In the genomic region with DNA sequence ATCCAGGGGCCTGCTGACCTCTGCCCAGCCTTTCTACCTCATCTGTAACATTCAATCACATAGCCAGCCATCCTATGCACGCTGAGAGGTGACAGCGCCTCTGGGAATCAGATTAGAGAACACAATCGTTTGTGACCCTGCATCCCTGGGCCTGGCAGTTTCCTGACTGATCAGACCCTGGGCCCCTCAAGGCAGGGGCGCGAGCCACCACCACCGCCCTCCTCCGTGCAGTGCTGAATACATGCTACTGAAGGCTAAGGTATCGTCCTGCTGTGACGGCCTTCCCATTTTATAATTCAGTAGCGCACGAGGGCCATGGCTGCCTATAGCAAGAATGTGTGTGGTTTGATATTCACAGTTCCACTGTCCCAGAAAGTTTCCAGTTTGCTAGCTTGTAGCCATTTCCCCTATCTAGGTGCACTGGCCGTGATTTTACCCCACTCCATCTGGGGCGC, we compare ENCODE assay signal across 8 cellular contexts. TPM values are rescaled to one million over a fixed set of nuclear protein-coding genes. Genes with fewer than 3 reads are reported as not detected.
DNase-seq lines count a peak whose midpoint lies in the region; ATAC-seq lines count a peak whose summit lies in the region.

No MANE protein-coding gene starts in this region.

- peaks cover 31% of the 10 kb centered on the region for H3K4me1 Mint-ChIP-seq in activated naive CD4-positive, alpha-beta T cell treated with anti-CD3 and anti-CD28 coated beads, Interleukin-2, amount 50 U/mL, for 24 hours
- H3K4me1 Mint-ChIP-seq in activated T-helper 2 cell treated with anti-CD3 and anti-CD28 coated beads, Interferon-gamma antibody, Interleukin-2, Interleukin-4, amounts not matched to agents 10 μg/mL and 5 μg/mL and 100 μg/mL, durations not matched to agents 14 hours and 24 hours and 36 hours (ENCODE audit: low read depth), result peaks cover 18% of the 10 kb centered on the region

- peaks cover 20% of the 10 kb centered on the region for H3K36me3 ChIP-seq in iPS-20b (ENCODE audit: insufficient read depth, low read depth, low read length)

- H3K4me1 ChIP-seq in iPS-20b (ENCODE audit: insufficient read depth, low read length), result no peaks in the 10 kb centered on the region

- no peaks in the 10 kb centered on the region for H3K27me3 Mint-ChIP-seq in activated naive CD4-positive, alpha-beta T cell treated with anti-CD3 and anti-CD28 coated beads, Interleukin-2, amount 50 U/mL, for 24 hours
- peaks cover 17% of the 10 kb centered on the region for H3K27me3 Mint-ChIP-seq in activated T-helper 2 cell treated with anti-CD3 and anti-CD28 coated beads, Interferon-gamma antibody, Interleukin-2, Interleukin-4, amounts not matched to agents 10 μg/mL and 5 μg/mL and 100 μg/mL, durations not matched to agents 14 hours and 24 hours and 36 hours (ENCODE audit: low read depth)

- H3K27me3 ChIP-seq in iPS-20b (ENCODE audit: insufficient read depth, low read length), result peaks cover 15% of the 10 kb centered on the region

- H3K27ac Mint-ChIP-seq in activated naive CD4-positive, alpha-beta T cell treated with anti-CD3 and anti-CD28 coated beads, Interleukin-2, amount 50 U/mL, for 24 hours, result peak overlapping the region; percentile 97
- peak overlapping the region; percentile 95 for H3K27ac Mint-ChIP-seq in activated T-helper 2 cell treated with anti-CD3 and anti-CD28 coated beads, Interferon-gamma antibody, Interleukin-2, Interleukin-4, amounts not matched to agents 10 μg/mL and 5 μg/mL and 100 μg/mL, durations not matched to agents 14 hours and 24 hours and 36 hours

- intact Hi-C loops in activated T-helper 2 cell treated with anti-CD3 and anti-CD28 coated beads, Interferon-gamma antibody, Interleukin-2, Interleukin-4, amounts not matched to agents 10 μg/mL and 5 μg/mL and 100 μg/mL, durations not matched to agents 14 hours and 24 hours and 36 hours (cut with micrococcal nuclease), result loop anchor here (2.0 to 5.0 kb wide), 2 partner anchors 85 to 204 kb away; a partner anchor contains a TSS

- H3K4me3 Mint-ChIP-seq in activated naive CD4-positive, alpha-beta T cell treated with anti-CD3 and anti-CD28 coated beads, Interleukin-2, amount 50 U/mL, for 24 hours, result peak overlapping the region; percentile 97
- peak overlapping the region; percentile 94 for H3K4me3 Mint-ChIP-seq in activated T-helper 2 cell treated with anti-CD3 and anti-CD28 coated beads, Interferon-gamma antibody, Interleukin-2, Interleukin-4, amounts not matched to agents 10 μg/mL and 5 μg/mL and 100 μg/mL, durations not matched to agents 14 hours and 24 hours and 36 hours (ENCODE audit: low read depth)

- peaks cover 3% of the 10 kb centered on the region for H3K36me3 Mint-ChIP-seq in activated naive CD4-positive, alpha-beta T cell treated with anti-CD3 and anti-CD28 coated beads, Interleukin-2, amount 50 U/mL, for 24 hours
- peaks cover 17% of the 10 kb centered on the region for H3K36me3 Mint-ChIP-seq in activated T-helper 2 cell treated with anti-CD3 and anti-CD28 coated beads, Interferon-gamma antibody, Interleukin-2, Interleukin-4, amounts not matched to agents 10 μg/mL and 5 μg/mL and 100 μg/mL, durations not matched to agents 14 hours and 24 hours and 36 hours (ENCODE audit: low read depth)

- peak overlapping the region; percentile 83; the same call in 1 of the 2 replicates for H3K9ac ChIP-seq in iPS-20b (ENCODE audit: low read depth, low read length)

- ATAC-seq in stimulated activated naive CD8-positive, alpha-beta T cell treated with anti-CD3 and anti-CD28 coated beads, Interleukin-15, Interleukin-2, amounts not matched to agents 100 U/mL and 50 U/mL, for 24 hours, result no peak
- ATAC-seq in HG03342 (IDR thresholded peaks at IDR 0.05; ENCODE audit: unreplicated experiment), result no peak
- no peak for ATAC-seq in HG03439 (IDR thresholded peaks at IDR 0.05; ENCODE audit: unreplicated experiment)

- peak overlapping the region; percentile 94 for H3K4me3 ChIP-seq in iPS-20b (ENCODE audit: low read length)

- no peaks in the 10 kb centered on the region for H3K9me3 ChIP-seq in iPS-20b (ENCODE audit: insufficient read depth, low read depth, low read length)

- DNase-seq in activated naive CD4-positive, alpha-beta T cell (lab: John Stamatoyannopoulos, UW), result no peak
- no peak for DNase-seq in activated T-helper 2 cell treated with anti-CD3 and anti-CD28 coated beads, Interferon-gamma antibody, Interleukin-2, Interleukin-4, amounts not matched to agents 10 μg/mL and 5 μg/mL and 100 μg/mL, durations not matched to agents 14 hours and 24 hours and 36 hours (ENCODE audit: low spot score)
- DNase-seq in stimulated activated naive CD8-positive, alpha-beta T cell treated with anti-CD3 and anti-CD28 coated beads, Interleukin-15, Interleukin-2, amounts not matched to agents 100 U/mL and 50 U/mL, for 24 hours, result peak; percentile 20
- no peak for DNase-seq in UCSD-AML1 (lab: John Stamatoyannopoulos, UW; ENCODE audit: unreplicated experiment)

- H3K27ac ChIP-seq in iPS-20b (ENCODE audit: low read length), result no peak overlapping the region

- H3K9me3 Mint-ChIP-seq in activated naive CD4-positive, alpha-beta T cell treated with anti-CD3 and anti-CD28 coated beads, Interleukin-2, amount 50 U/mL, for 24 hours, result no peaks in the 10 kb centered on the region
- H3K9me3 Mint-ChIP-seq in activated T-helper 2 cell treated with anti-CD3 and anti-CD28 coated beads, Interferon-gamma antibody, Interleukin-2, Interleukin-4, amounts not matched to agents 10 μg/mL and 5 μg/mL and 100 μg/mL, durations not matched to agents 14 hours and 24 hours and 36 hours, result no peaks in the 10 kb centered on the region

RNA-seq across cellular contexts. Expression of a gene that starts 1.2 kb away (rescaled TPM):
- total RNA-seq in activated T-helper 2 cell treated with anti-CD3 and anti-CD28 coated beads, Interferon-gamma antibody, Interleukin-2, Interleukin-4, amounts not matched to agents 10 μg/mL and 5 μg/mL and 100 μg/mL, durations not matched to agents 14 hours and 24 hours and 36 hours, result 19.2 and 20.3 TPM in 2 replicates
